In genomic region chr4:186074189-186074588, GRCh38 we compare ENCODE assay signal across 24 cellular contexts.
DNase-seq lines count a peak whose midpoint lies in the region; ATAC-seq lines count a peak whose summit lies in the region.
"Had no signal": no experiment of that assay in that cellular context is flagged by ENCODE, and none has a peak within 500 bp of the region (broad histone marks: within the 10 kb centered on the region; RNA-seq: fewer than 3 reads in every experiment).

No MANE protein-coding gene starts in this region.

- peak; percentile 2 for DNase-seq in NCI-H2107 treated with DMSO at 0.1 percent for 48 hours (lab: John Stamatoyannopoulos, UW; ENCODE audit: unreplicated experiment)
- no peak for DNase-seq in NCI-H2107 (lab: John Stamatoyannopoulos, UW)
- peak; percentile 60 for DNase-seq in globus pallidus (ENCODE audit: low spot score)
- peak; percentile 39 for DNase-seq in midbrain (lab: John Stamatoyannopoulos, UW)
- peak in 26 of 49 donors; percentile 6 to 72 (median 22) for DNase-seq in substantia nigra (lab: John Stamatoyannopoulos, UW)
- DNase-seq in cerebellar nuclear complex (lab: John Stamatoyannopoulos, UW) = no peak
- DNase-seq in NCI-H2227 treated with DMSO at 0.1 percent for 48 hours (lab: John Stamatoyannopoulos, UW) = no peak
- DNase-seq: activated CD8-positive, alpha-beta memory T cell treated with anti-CD3 and anti-CD28 coated beads, Interleukin-2, amount 50 U/mL, for 48 hours; activated gamma-delta T cell; effector CD8-positive, alpha-beta T cell; H9; naive thymus-derived CD8-positive, alpha-beta T cell; NCI-H1694 treated with DMSO at 0.1 percent for 48 hours; NCI-H526 treated with DMSO at 0.1 percent for 48 hours; pancreas; SIG-M5; small intestine; stimulated activated CD4-positive, alpha-beta T cell treated with anti-CD3 and anti-CD28 coated beads, Interleukin-4, amount 100 ng/mL, for 4 hours had no signal

- H3K27ac ChIP-seq in substantia nigra (ENCODE audit: low read depth, low read length, poor library complexity, severe bottlenecking) = no peak overlapping the region
- H3K27ac ChIP-seq: A549; BLaER1 treated with 17β-estradiol and CSF1 and Interleukin-3, amounts not matched to agents 10 nM and 100 nM; cardiac muscle cell; esophagus muscularis mucosa; pancreas; VCaP had no signal

- ATAC-seq in GM19395 (IDR thresholded peaks at IDR 0.05; ENCODE audit: unreplicated experiment) = no peak
- ATAC-seq: A549; naive thymus-derived CD8-positive, alpha-beta T cell had no signal

Comparison
In these comparisons a context has a peak if more than half of its experiments do, and no peak if none do; other contexts are left out.
1. DNase-seq: peak in NCI-H2107 treated with DMSO at 0.1 percent for 48 hours (single experiment), globus pallidus (single experiment), midbrain (single experiment) and substantia nigra (26 of 49); none in NCI-H2107 (single experiment), cerebellar nuclear complex (0 of 2) and NCI-H2227 treated with DMSO at 0.1 percent for 48 hours (single experiment).